Comparison of ENCODE assay signal across 8 cellular contexts in genomic region chr2:203453858-203454451, GRCh38.
A peak's percentile ranks its signal among the peaks of the same experiment; 100 is the strongest.
DNase-seq lines count a peak whose midpoint lies in the region; ATAC-seq, FAIRE-seq and TF ChIP-seq lines count a peak whose summit lies in the region.

No MANE protein-coding gene starts in this region.

- H3K4me2 ChIP-seq in SK-N-SH (no peak overlapping the region), H1 (ENCODE audit: insufficient read depth in 1 of 2, low read depth in 2 of 2, low read length in 2 of 2) (no peak overlapping the region)

- CTCF ChIA-PET in SK-N-SH (lab: Yijun Ruan, JAX) (interaction anchor here (0.6 to 2.3 kb wide), 34 partner anchors 9 to 893 kb away, joined by 3 to 10 read pairs (median 4); partner anchors contain the start of gene CYP20A1), H1 (lab: Charles Lee; ENCODE audit: partially characterized antibody) (interaction anchor here (0.6 to 4.0 kb wide), 23 partner anchors 10 to 1100 kb away, joined by 3 to 25 read pairs (median 4); no protein-coding TSS in a partner anchor)

- H2BK15ac ChIP-seq in H1 (ENCODE audit: low read length), result no peak overlapping the region

- WGBS in SK-N-SH (ENCODE audit: low lambda C conversion rate), result 16% methylated on average over 1 of the region's 1 CpG
- 92% methylated on average over 1 of the region's 1 CpG; no CpG with 5 or more reads in 1 of the 2 experiments for WGBS in H1 (ENCODE audit: extremely low coverage in 1 of 2, insufficient coverage in 1 of 2, insufficient read length in 1 of 2, insufficient replicate concordance in 2 of 2, low coverage in 1 of 2, low lambda C conversion rate in 2 of 2, missing lambda C conversion rate in 1 of 2), 2 experiments

- no peaks in the 10 kb centered on the region for H3K27me3 Mint-ChIP-seq in mesothelial cell of epicardium (ENCODE audit: low read depth)

- H3K4me1 ChIP-seq in SK-N-SH (ENCODE audit: control insufficient read depth in 1 of 2, insufficient read depth in 2 of 2, low read depth in 1 of 2, low read length in 1 of 2), result peaks cover 5 to 7% of the 10 kb centered on the region in 2 experiments; a peak in 2 of 4 replicates
- H3K4me1 ChIP-seq in H1 (replicated peaks in 1 of 4; ENCODE audit: control insufficient read depth in 3 of 4, insufficient read depth in 4 of 4, low read length in 3 of 4), result no peaks in the 10 kb centered on the region

- H3K27me3 ChIP-seq in SK-N-SH (ENCODE audit: insufficient read depth), result no peaks in the 10 kb centered on the region
- H3K27me3 ChIP-seq in H1 (replicated peaks in 1 of 4; ENCODE audit: control insufficient read depth in 3 of 4, extremely low read depth in 1 of 4, insufficient read depth in 3 of 4, low read length in 3 of 4), result no peaks in the 10 kb centered on the region

- H3K4ac ChIP-seq in H1 (replicated peaks; ENCODE audit: insufficient read length, low read depth, low read length), result no peak overlapping the region

- H3K56ac ChIP-seq in H1 (replicated peaks; ENCODE audit: insufficient read length, low read depth, low read length), result no peak overlapping the region

- POLR2A ChIA-PET in SK-N-SH (lab: Yijun Ruan, JAX), result no interaction called here
- POLR2A ChIA-PET in H1 (lab: Charles Lee; ENCODE audit: partially characterized antibody), result no interaction called here

- peak overlapping the region; percentile 18 to 22; a peak in 2 of 4 replicates for H3K27ac ChIP-seq in SK-N-SH (ENCODE audit: low read depth in 2 of 2, low read length in 1 of 2)
- no peak overlapping the region for H3K27ac ChIP-seq in H1 (ENCODE audit: low read depth, low read length)

- no peaks in the 10 kb centered on the region for H4K20me1 ChIP-seq in SK-N-SH (ENCODE audit: insufficient read depth)
- no peaks in the 10 kb centered on the region for H4K20me1 ChIP-seq in H1 (replicated peaks in 1 of 2; ENCODE audit: control insufficient read depth in 1 of 2, insufficient read depth in 2 of 2, low read length in 2 of 2)

- no peaks in the 10 kb centered on the region for H3K79me2 ChIP-seq in SK-N-SH (ENCODE audit: insufficient read depth)
- no peaks in the 10 kb centered on the region for H3K79me2 ChIP-seq in H1 (ENCODE audit: control insufficient read depth in 1 of 2, insufficient read depth in 2 of 2, low read length in 2 of 2)

- H2BK120ac ChIP-seq in H1 (replicated peaks; ENCODE audit: low read depth, low read length), result no peak overlapping the region

- H3K36me3 ChIP-seq in SK-N-SH (replicated peaks in 1 of 2; ENCODE audit: control insufficient read depth in 1 of 2, insufficient read depth in 2 of 2, low read length in 1 of 2), result peaks cover 55 to 66% of the 10 kb centered on the region in 2 experiments
- peaks cover 0 to 32% (median 4%) of the 10 kb centered on the region in 4 experiments; a peak in 4 of 8 replicates for H3K36me3 ChIP-seq in H1 (ENCODE audit: control insufficient read depth in 2 of 4, insufficient read depth in 4 of 4, low read length in 3 of 4)

- no peaks in the 10 kb centered on the region for H3K9me3 Mint-ChIP-seq in mesothelial cell of epicardium

- H3K9me3 ChIP-seq in SK-N-SH (no peaks in the 10 kb centered on the region), H1 (ENCODE audit: insufficient read depth in 2 of 2, low read depth in 1 of 2, low read length in 1 of 2) (no peaks in the 10 kb centered on the region)

- H4K8ac ChIP-seq in H1 (ENCODE audit: extremely low read depth, insufficient read depth, low read length), result no peak overlapping the region

- DNase-seq in AG20443 (ENCODE audit: low spot score) (peak; percentile 61), GM13976 (ENCODE audit: low spot score) (peak; percentile 50), M059J (ENCODE audit: low read depth) (peak; percentile 50), SK-N-SH (peak; percentile 52), H1 (ENCODE audit: low read depth in 1 of 2, low spot score in 2 of 2) (no peak), mesothelial cell of epicardium (ENCODE audit: low spot score in 2 of 2, unreplicated experiment in 2 of 2) (no peak), posterior vena cava (ENCODE audit: low spot score) (no peak)

- H2AFZ ChIP-seq in SK-N-SH (ENCODE audit: low read depth) (no peak overlapping the region), H1 (ENCODE audit: low read length) (no peak overlapping the region)

- H2BK5ac ChIP-seq in H1 (ENCODE audit: low read depth, low read length), result no peak overlapping the region

- H2AK5ac ChIP-seq in H1 (ENCODE audit: low read depth, low read length), result no peak overlapping the region

- no peak overlapping the region for H2BK12ac ChIP-seq in H1 (ENCODE audit: low read depth, low read length)

- H3K79me1 ChIP-seq in H1 (ENCODE audit: low read depth, low read length), result no peaks in the 10 kb centered on the region

- H3K36me3 Mint-ChIP-seq in mesothelial cell of epicardium, result peaks cover 9% of the 10 kb centered on the region

- H4K5ac ChIP-seq in H1 (ENCODE audit: insufficient read length, low read depth, low read length), result no peak overlapping the region

- H3K23me2 ChIP-seq in H1 (ENCODE audit: low read depth, low read length), result no peaks in the 10 kb centered on the region

- no peak for ATAC-seq in GM21381 (IDR thresholded peaks at IDR 0.05; ENCODE audit: unreplicated experiment)

- TF ChIP-seq EP300 in SK-N-SH (IDR thresholded peaks at IDR 0.05; ENCODE audit: borderline replicate concordance in 1 of 2, low read depth in 1 of 2, low read length in 1 of 2) (no peak), H1 (IDR thresholded peaks at IDR 0.05; ENCODE audit: borderline replicate concordance in 1 of 2, low read depth in 2 of 2, low read length in 2 of 2) (no peak)

- in situ Hi-C loops in GM13976 (cut with MboI; ENCODE audit: low sequenced_read_pairs, unreplicated experiment), result no loop called here

- no peaks in the 10 kb centered on the region for H3K9me2 ChIP-seq in SK-N-SH

- TF ChIP-seq RAD21 in SK-N-SH (IDR thresholded peaks at IDR 0.05; ENCODE audit: low read length), result peak; percentile 88
- peak; percentile 72 to 74 for TF ChIP-seq RAD21 in H1 (IDR thresholded peaks at IDR 0.05 in 1 of 2, conservative IDR thresholded peaks at IDR 0.05 in 1 of 2; ENCODE audit: low read depth in 2 of 2, low read length in 2 of 2)

- peaks cover 36% of the 10 kb centered on the region for H3F3A ChIP-seq in SK-N-SH (replicated peaks; ENCODE audit: insufficient read depth)

- intact Hi-C loops in posterior vena cava (cut with DNase I), result no loop called here

- H3K4me1 Mint-ChIP-seq in mesothelial cell of epicardium, result peaks cover 20% of the 10 kb centered on the region

- H4K91ac ChIP-seq in H1 (replicated peaks; ENCODE audit: insufficient read length, low read length), result no peak overlapping the region

- H3K14ac ChIP-seq in H1 (ENCODE audit: insufficient read length), result no peak overlapping the region

- no peak for TF ChIP-seq POLR2A in H1 (IDR thresholded peaks at IDR 0.05; ENCODE audit: control extremely low read depth in 1 of 2, low read depth in 2 of 2, low read length in 2 of 2)

- H3K4me3 ChIP-seq in SK-N-SH (ENCODE audit: low read depth in 2 of 2, low read length in 1 of 2) (no peak overlapping the region), H1 (ENCODE audit: extremely low read depth in 1 of 4, insufficient read depth in 2 of 4, low read depth in 3 of 4, low read length in 4 of 4) (no peak overlapping the region)

- peak overlapping the region; percentile 83 for H3K27ac Mint-ChIP-seq in mesothelial cell of epicardium

- H3K9ac ChIP-seq in SK-N-SH, result no peak overlapping the region
- no peak overlapping the region for H3K9ac ChIP-seq in H1 (replicated peaks in 1 of 4; ENCODE audit: extremely low read depth in 1 of 4, low read depth in 3 of 4, low read length in 3 of 4)

- H3K18ac ChIP-seq in H1 (ENCODE audit: extremely low read depth, low read length), result no peak overlapping the region

- no peak overlapping the region for H2BK20ac ChIP-seq in H1 (ENCODE audit: low read length)

- no peak overlapping the region for H3K4me3 Mint-ChIP-seq in mesothelial cell of epicardium

- H3K23ac ChIP-seq in H1 (ENCODE audit: insufficient read length), result no peak overlapping the region

- TF ChIP-seq CTCF in GM13976 (IDR thresholded peaks at IDR 0.05; ENCODE audit: borderline replicate concordance, control extremely low read depth, extremely low read depth, insufficient read depth, missing control alignments) (peak; percentile 73), SK-N-SH (IDR thresholded peaks at IDR 0.05) (peak; percentile 83), H1 (IDR thresholded peaks at IDR 0.05; ENCODE audit: control extremely low read depth in 1 of 3, insufficient read depth in 1 of 3, low read depth in 1 of 3, low read length in 3 of 3) (peak in 2 of 3 experiments; percentile 52 to 66; a peak in 3 of 4 replicates), mesothelial cell of epicardium (IDR thresholded peaks at IDR 0.05; ENCODE audit: unreplicated experiment) (peak; percentile 71)

- peak; percentile 65 for FAIRE-seq in H1 (lab: Jason Lieb, UNC)

TF ChIP-seq in SK-N-SH, 30 proteins besides CTCF, POLR2A, EP300 and RAD21:
- TF ChIP-seq RXRA (IDR thresholded peaks at IDR 0.05; ENCODE audit: borderline replicate concordance, low read depth) (no peak), SMC3 (IDR thresholded peaks at IDR 0.05; ENCODE audit: low read depth, low read length) (peak; percentile 62)
TF ChIP-seq in SK-N-SH: peak in this region for 1.

TF ChIP-seq in H1, 55 proteins besides CTCF, POLR2A, EP300 and RAD21 (continues in another document):
- TF ChIP-seq RBBP5 (IDR thresholded peaks at IDR 0.05; ENCODE audit: borderline replicate concordance, low read depth, low read length), result no peak
- no peak for TF ChIP-seq SAP30 (IDR thresholded peaks at IDR 0.05; ENCODE audit: insufficient read depth, insufficient replicate concordance, low read length)

Comparison
In these comparisons a context has a peak if more than half of its experiments do, and no peak if none do; other contexts are left out.
1. DNase-seq: peak in AG20443 (single experiment), GM13976 (single experiment), M059J (single experiment) and SK-N-SH (single experiment); none in H1 (0 of 2), mesothelial cell of epicardium (0 of 2) and posterior vena cava (single experiment).
2. Peak in every context shown above with its lines, with median percentiles within 50 percentile points of each other: CTCF ChIP-seq.